17 cellular contexts compared by ENCODE assay signal in the genomic region with DNA sequence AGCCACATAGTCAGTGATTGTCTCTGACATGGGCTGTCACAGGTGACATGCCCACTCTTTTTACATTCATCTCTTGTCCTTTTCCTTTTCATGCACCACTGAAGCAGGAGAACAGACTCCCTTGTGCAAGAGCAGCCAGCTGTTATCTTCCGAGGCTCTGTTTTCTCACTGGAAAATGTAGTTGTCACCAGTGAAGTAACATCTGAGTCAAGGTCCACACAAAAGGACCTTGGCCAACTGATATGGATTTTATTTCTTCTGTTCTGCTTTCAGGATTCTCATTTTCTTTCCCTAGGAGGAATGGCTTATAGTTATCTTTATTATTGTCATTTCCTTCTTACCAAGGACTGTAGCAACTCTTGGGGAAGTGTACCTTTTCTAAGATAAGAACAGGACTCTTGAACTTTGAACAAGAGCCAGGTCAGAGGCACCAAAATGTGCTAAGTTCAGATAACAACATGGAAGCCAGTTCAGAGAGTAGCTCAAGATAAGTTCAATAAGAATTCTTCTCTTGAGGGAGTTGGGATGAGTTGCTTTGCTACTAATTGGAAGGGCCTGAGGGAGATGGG. TPM values are rescaled to one million over a fixed set of nuclear protein-coding genes. Genes with fewer than 3 reads are reported as not detected.
A peak's percentile ranks its signal among the peaks of the same experiment; 100 is the strongest.
DNase-seq lines count a peak whose midpoint lies in the region; TF ChIP-seq lines count a peak whose summit lies in the region.
"Had no signal": no experiment of that assay in that cellular context is flagged by ENCODE, and none has a peak within 500 bp of the region (broad histone marks: within the 10 kb centered on the region; RNA-seq: fewer than 3 reads in every experiment).

No MANE protein-coding gene starts in this region.

- peaks cover 3% of the 10 kb centered on the region for H3K4me1 Mint-ChIP-seq in activated naive CD4-positive, alpha-beta T cell treated with anti-CD3 and anti-CD28 coated beads, Interleukin-2, amount 10 ng/mL, durations not matched to agents 7 days and 5 days

- TF ChIP-seq CTCF in transverse colon (IDR thresholded peaks at IDR 0.05), result no peak
- no peak for TF ChIP-seq CTCF in breast epithelium (IDR thresholded peaks at IDR 0.05)

- H3K27ac Mint-ChIP-seq in activated naive CD4-positive, alpha-beta T cell treated with anti-CD3 and anti-CD28 coated beads, Interleukin-2, amount 10 ng/mL, durations not matched to agents 7 days and 5 days, result peak overlapping the region; percentile 11

- no peaks in the 10 kb centered on the region for H3K27me3 Mint-ChIP-seq in activated naive CD4-positive, alpha-beta T cell treated with anti-CD3 and anti-CD28 coated beads, Interleukin-2, amount 10 ng/mL, durations not matched to agents 7 days and 5 days

- no peak for TF ChIP-seq EP300 in transverse colon (IDR thresholded peaks at IDR 0.05; ENCODE audit: low read depth)

- WGBS in transverse colon (ENCODE audit: low coverage in 1 of 2), 2 donors, result 33 to 52% methylated on average over 1 of the region's 1 CpG

- no peak for DNase-seq in activated naive CD4-positive, alpha-beta T cell treated with anti-CD3 and anti-CD28 coated beads, Interleukin-2, amount 10 ng/mL, durations not matched to agents 7 days and 5 days
- no peak for DNase-seq in activated naive CD4-positive, alpha-beta T cell treated with Interleukin-2 at 50 U/mL for 16 hours
- DNase-seq in transverse colon, result no peak
- no peak for DNase-seq in breast epithelium (ENCODE audit: low spot score in 2 of 2)
- DNase-seq in NCI-H2107 treated with DMSO at 0.1 percent for 48 hours (lab: John Stamatoyannopoulos, UW; ENCODE audit: unreplicated experiment), result no peak
- DNase-seq: 8988T; activated CD4-positive, alpha-beta T cell treated with anti-CD3 and anti-CD28 coated beads for 4 hours; activated effector memory CD4-positive, alpha-beta T cell treated with Interleukin-2 at 50 U/mL for 16 hours; dermis blood vessel endothelial cell; H7; heart right ventricle; lower lobe of right lung; MM.1S; NCI-H69; occipital lobe had no signal

- H3K27ac ChIP-seq in duodenal mucosa (ENCODE audit: low read depth, low read length) (no peak overlapping the region), transverse colon (peak overlapping the region; percentile 54 to 65 (median 58)), breast epithelium (no peak overlapping the region)
- H3K27ac ChIP-seq: heart right ventricle, lower lobe of right lung, right atrium auricular region had no signal

- H3K27me3 ChIP-seq in duodenal mucosa (ENCODE audit: control insufficient read depth in 1 of 2, insufficient read depth in 2 of 2, low read length in 2 of 2) (no peaks in the 10 kb centered on the region), transverse colon (no peaks in the 10 kb centered on the region), breast epithelium (no peaks in the 10 kb centered on the region)
- H3K27me3 ChIP-seq: heart right ventricle, right atrium auricular region had no signal

- no peaks in the 10 kb centered on the region for H3K9me3 Mint-ChIP-seq in activated naive CD4-positive, alpha-beta T cell treated with anti-CD3 and anti-CD28 coated beads, Interleukin-2, amount 10 ng/mL, durations not matched to agents 7 days and 5 days

- peaks cover 37% of the 10 kb centered on the region for H3K36me3 Mint-ChIP-seq in activated naive CD4-positive, alpha-beta T cell treated with anti-CD3 and anti-CD28 coated beads, Interleukin-2, amount 10 ng/mL, durations not matched to agents 7 days and 5 days

- no peak for TF ChIP-seq POLR2A in transverse colon (IDR thresholded peaks at IDR 0.05)
- no peak for TF ChIP-seq POLR2A in breast epithelium (IDR thresholded peaks at IDR 0.05)

- no peaks in the 10 kb centered on the region for H3K9me3 ChIP-seq in duodenal mucosa (ENCODE audit: control insufficient read depth in 1 of 2, low read length in 2 of 2)
- no peaks in the 10 kb centered on the region for H3K9me3 ChIP-seq in transverse colon
- H3K9me3 ChIP-seq in breast epithelium, result no peaks in the 10 kb centered on the region
- H3K9me3 ChIP-seq: heart right ventricle, lower lobe of right lung, right atrium auricular region had no signal

- intact Hi-C loops in transverse colon (cut with DNase I; ENCODE audit: low total_unique reads), result no loop called here
- intact Hi-C loops in breast epithelium (cut with DNase I; ENCODE audit: low total_unique reads), result no loop called here

- H3K4me3 ChIP-seq in duodenal mucosa (ENCODE audit: low read depth in 1 of 2, low read length in 2 of 2) (peak overlapping the region; percentile 1 to 16), transverse colon (no peak overlapping the region), breast epithelium (no peak overlapping the region)
- H3K4me3 ChIP-seq: heart right ventricle, lower lobe of right lung, right atrium auricular region had no signal

- CTCF ChIA-PET in activated naive CD4-positive, alpha-beta T cell treated with anti-CD3 and anti-CD28 coated beads, Interleukin-2, amount 10 ng/mL, durations not matched to agents 7 days and 5 days (lab: Charles Lee), result no interaction called here

- no peak overlapping the region for H3K9ac ChIP-seq in duodenal mucosa (ENCODE audit: low read depth in 1 of 2, low read length in 2 of 2)

- H3K4me3 Mint-ChIP-seq in activated naive CD4-positive, alpha-beta T cell treated with anti-CD3 and anti-CD28 coated beads, Interleukin-2, amount 10 ng/mL, durations not matched to agents 7 days and 5 days, result no peak overlapping the region

- in situ Hi-C loops in transverse colon (cut with MboI; ENCODE audit: low pct_ligation_motif_present in 1 of 4, low pct_unique_long_range_greater_than_20kb in 1 of 4, low sequenced_read_pairs in 3 of 4), result no loop called here

- H3K36me3 ChIP-seq in duodenal mucosa (ENCODE audit: control insufficient read depth in 1 of 2, insufficient read depth in 2 of 2, low read length in 2 of 2) (peaks cover 25 to 30% of the 10 kb centered on the region in 2 donors), transverse colon (peaks cover 0 to 18% (median 3%) of the 10 kb centered on the region in 4 donors), breast epithelium (no peaks in the 10 kb centered on the region)

- peaks cover 10 to 14% of the 10 kb centered on the region in 2 donors for H3K4me1 ChIP-seq in duodenal mucosa (ENCODE audit: control insufficient read depth in 1 of 2, insufficient read depth in 2 of 2, low read length in 2 of 2)
- peaks cover 0 to 15% (median 5%) of the 10 kb centered on the region in 4 donors for H3K4me1 ChIP-seq in transverse colon
- no peaks in the 10 kb centered on the region for H3K4me1 ChIP-seq in breast epithelium
- H3K4me1 ChIP-seq: lower lobe of right lung, right atrium auricular region had no signal

RNA-seq across cellular contexts. Expression of a gene that starts 22.7 kb away (rescaled TPM):
- 10 to 100 TPM; 24.3 to 79.3 (median 47.9) TPM for total RNA-seq in transverse colon
- 10 to 100 TPM; 23.9 to 42.4 (median 39.0) TPM for total RNA-seq in breast epithelium

RNA-seq across cellular contexts. Expression of a gene that starts 23.9 kb away (rescaled TPM):
- total RNA-seq in transverse colon, result 10 to 100 TPM in 2 of 4 donors, 1 to 10 TPM in 2; 7.6 to 19.1 (median 11.3) TPM
- total RNA-seq in breast epithelium, result 10 to 100 TPM; 18.0 to 24.8 (median 21.5) TPM

RNA-seq across cellular contexts. Expression of a gene that starts 31.1 kb away (rescaled TPM):
- total RNA-seq in transverse colon (1 to 10 TPM in 1 of 4 donors, under 1 TPM in 2, not detected in 1; 0.95 to 1.8 (median 0.96) TPM), breast epithelium (1 to 10 TPM; 3.5 to 9.4 (median 6.9) TPM)

RNA-seq across cellular contexts. Expression of a gene that starts 49.2 kb away (rescaled TPM):
- total RNA-seq in transverse colon (10 to 100 TPM in 2 of 4 donors, 1 to 10 TPM in 2; 5.6 to 24.6 (median 13.6) TPM), breast epithelium (10 to 100 TPM; 13.4 to 19.8 (median 16.2) TPM)

Comparison
In these comparisons a context has a peak if more than half of its experiments do, and no peak if none do; other contexts are left out.
1. H3K27ac ChIP-seq: peak in transverse colon (4 of 4); none in duodenal mucosa (single experiment) and breast epithelium (0 of 2).
2. H3K4me3 ChIP-seq: peak in duodenal mucosa (2 of 2); none in transverse colon (0 of 4) and breast epithelium (0 of 3).